35 cellular contexts compared by ENCODE assay signal in the genomic region with DNA sequence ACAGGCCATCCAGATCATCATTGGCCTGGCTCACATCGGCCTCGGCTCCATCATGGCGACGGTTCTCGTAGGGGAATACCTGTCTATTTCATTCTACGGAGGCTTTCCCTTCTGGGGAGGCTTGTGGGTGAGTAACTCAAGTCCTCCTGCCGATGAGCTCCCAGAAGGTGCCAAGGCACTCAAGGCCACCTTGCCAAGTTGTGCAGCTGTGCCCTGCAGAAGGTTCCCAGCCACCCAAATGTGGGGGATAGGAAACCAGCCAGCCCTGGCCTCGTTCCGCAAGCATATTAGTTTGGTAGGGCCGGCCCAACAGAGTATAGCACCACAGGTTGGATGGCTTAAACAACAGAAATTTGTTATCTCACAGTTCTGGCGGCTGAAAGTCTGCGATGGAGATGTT. TPM values are rescaled to one million over a fixed set of nuclear protein-coding genes. Genes with fewer than 3 reads are reported as not detected.
"Had no signal": no experiment of that assay in that cellular context is flagged by ENCODE, and none has a peak within 500 bp of the region (broad histone marks: within the 10 kb centered on the region; RNA-seq: fewer than 3 reads in every experiment).

No MANE protein-coding gene starts in this region.

- H3K4me3 ChIP-seq: ascending aorta, breast epithelium had no signal

- H3K4me3 Mint-ChIP-seq: activated B cell treated with CpG ODN at 0.5 μM for 24 hours; activated CD4-positive, alpha-beta memory T cell treated with anti-CD3 and anti-CD28 coated beads for 36 hours; activated CD4-positive, alpha-beta T cell treated with anti-CD3 and anti-CD28 coated beads, Interleukin-2, amount 10 ng/mL, durations not matched to agents 24 days and 14 days; activated CD8-positive, alpha-beta T cell treated with anti-CD3 and anti-CD28 coated beads for 36 hours; activated naive CD4-positive, alpha-beta T cell treated with anti-CD3 and anti-CD28 coated beads, Interleukin-2, amount 10 ng/mL, durations not matched to agents 7 days and 5 days; activated naive CD4-positive, alpha-beta T cell treated with anti-CD3 and anti-CD28 coated beads, Interleukin-2, amount 50 U/mL, for 24 hours; activated naive CD8-positive, alpha-beta T cell; activated naive CD8-positive, alpha-beta T cell treated with anti-CD3 and anti-CD28 coated beads, Interleukin-2, amount 10 ng/mL, durations not matched to agents 7 days and 5 days; activated naive CD8-positive, alpha-beta T cell treated with anti-CD3 and anti-CD28 coated beads, Interleukin-2, amount 50 U/mL, for 24 hours; activated T-cell treated with anti-CD3 and anti-CD28 coated beads, Interleukin-2, amount 50 U/mL, for 24 hours; T-helper 1 cell treated with Interleukin-12 subunit alpha and Interleukin-12 subunit beta and Interleukin-4 antibody, amounts not matched to agents 30 μg/mL and 1 μg/mL, for 36 hours; T-helper 2 cell treated with Interferon-gamma antibody and Interleukin-4, amounts not matched to agents 5 μg/mL and 100 μg/mL, for 36 hours had no signal

- H3K36me3 Mint-ChIP-seq: activated CD4-positive, alpha-beta memory T cell treated with anti-CD3 and anti-CD28 coated beads for 36 hours; activated naive CD4-positive, alpha-beta T cell treated with anti-CD3 and anti-CD28 coated beads, Interleukin-2, amount 10 ng/mL, durations not matched to agents 7 days and 5 days; activated naive CD4-positive, alpha-beta T cell treated with anti-CD3 and anti-CD28 coated beads, Interleukin-2, amount 50 U/mL, for 24 hours; activated naive CD8-positive, alpha-beta T cell; activated naive CD8-positive, alpha-beta T cell treated with anti-CD3 and anti-CD28 coated beads, Interleukin-2, amount 10 ng/mL, durations not matched to agents 7 days and 5 days had no signal

- H3K4me1 Mint-ChIP-seq: activated B cell treated with CpG ODN at 0.5 μM for 24 hours; activated CD4-positive, alpha-beta T cell treated with anti-CD3 and anti-CD28 coated beads, Interleukin-2, amount 10 ng/mL, durations not matched to agents 24 days and 14 days; activated naive CD4-positive, alpha-beta T cell treated with anti-CD3 and anti-CD28 coated beads, Interleukin-2, amount 10 ng/mL, durations not matched to agents 7 days and 5 days; activated naive CD4-positive, alpha-beta T cell treated with anti-CD3 and anti-CD28 coated beads, Interleukin-2, amount 50 U/mL, for 24 hours; activated naive CD8-positive, alpha-beta T cell treated with anti-CD3 and anti-CD28 coated beads, Interleukin-2, amount 10 ng/mL, durations not matched to agents 7 days and 5 days; activated naive CD8-positive, alpha-beta T cell treated with anti-CD3 and anti-CD28 coated beads, Interleukin-2, amount 50 U/mL, for 24 hours had no signal

- H3K36me3 ChIP-seq: ascending aorta, brain microvascular endothelial cell, breast epithelium had no signal

- H3K9me3 Mint-ChIP-seq: activated B cell treated with CpG ODN at 0.5 μM for 24 hours; activated CD4-positive, alpha-beta memory T cell treated with anti-CD3 and anti-CD28 coated beads for 36 hours; activated CD4-positive, alpha-beta T cell treated with anti-CD3 and anti-CD28 coated beads, Interleukin-2, amount 10 ng/mL, durations not matched to agents 24 days and 14 days; activated CD8-positive, alpha-beta T cell treated with anti-CD3 and anti-CD28 coated beads for 36 hours; activated naive CD4-positive, alpha-beta T cell treated with anti-CD3 and anti-CD28 coated beads, Interleukin-2, amount 10 ng/mL, durations not matched to agents 7 days and 5 days; activated naive CD4-positive, alpha-beta T cell treated with anti-CD3 and anti-CD28 coated beads, Interleukin-2, amount 50 U/mL, for 24 hours; activated naive CD8-positive, alpha-beta T cell treated with anti-CD3 and anti-CD28 coated beads, Interleukin-2, amount 10 ng/mL, durations not matched to agents 7 days and 5 days; activated naive CD8-positive, alpha-beta T cell treated with anti-CD3 and anti-CD28 coated beads, Interleukin-2, amount 50 U/mL, for 24 hours; activated T-cell treated with anti-CD3 and anti-CD28 coated beads, Interleukin-2, amount 50 U/mL, for 24 hours; activated T-helper 2 cell treated with anti-CD3 and anti-CD28 coated beads, Interferon-gamma antibody, Interleukin-2, Interleukin-4, amounts not matched to agents 10 μg/mL and 5 μg/mL and 100 μg/mL, durations not matched to agents 14 hours and 24 hours and 36 hours; T-helper 1 cell treated with Interleukin-12 subunit alpha and Interleukin-12 subunit beta and Interleukin-4 antibody, amounts not matched to agents 30 μg/mL and 1 μg/mL, for 36 hours; T-helper 2 cell treated with Interferon-gamma antibody and Interleukin-4, amounts not matched to agents 5 μg/mL and 100 μg/mL, for 36 hours had no signal

- ATAC-seq: activated CD8-positive, alpha-beta T cell treated with anti-CD3 and anti-CD28 coated beads for 36 hours; activated naive CD8-positive, alpha-beta T cell treated with anti-CD3 and anti-CD28 coated beads, Interleukin-2, amount 50 U/mL, for 24 hours had no signal

- H3K27ac ChIP-seq: ascending aorta, brain microvascular endothelial cell, breast epithelium had no signal

- DNase-seq: activated B cell treated with CpG ODN at 0.5 μM for 24 hours; activated CD4-positive, alpha-beta memory T cell treated with anti-CD3 and anti-CD28 coated beads for 36 hours; activated CD4-positive, alpha-beta T cell treated with anti-CD3 and anti-CD28 coated beads for 4 hours; activated CD4-positive, alpha-beta T cell treated with anti-CD3 and anti-CD28 coated beads, Interleukin-2, amount 10 ng/mL, durations not matched to agents 24 days and 14 days; activated CD4-positive, alpha-beta T cell treated with anti-CD3 and anti-CD28 coated beads, Interleukin-2, amount 50 U/mL, for 1 hour; activated CD4-positive, alpha-beta T cell treated with anti-CD3 and anti-CD28 coated beads, Interleukin-2, amount 50 U/mL, for 4 hours; activated CD4-positive, CD25-positive, alpha-beta regulatory T cell treated with anti-CD3 and anti-CD28 coated beads, Interleukin-2, amount 50 U/mL, for 72 hours; activated CD8-positive, alpha-beta memory T cell treated with anti-CD3 and anti-CD28 coated beads, Interleukin-2, amount 50 U/mL, for 48 hours; activated CD8-positive, alpha-beta T cell treated with anti-CD3 and anti-CD28 coated beads for 36 hours; activated effector memory CD4-positive, alpha-beta T cell treated with Interleukin-2 at 50 U/mL for 16 hours; activated gamma-delta T cell; activated naive CD4-positive, alpha-beta T cell treated with anti-CD3 and anti-CD28 coated beads, Interleukin-2, amount 10 ng/mL, durations not matched to agents 7 days and 5 days; activated naive CD4-positive, alpha-beta T cell treated with Interleukin-2 at 50 U/mL for 16 hours; activated naive CD8-positive, alpha-beta T cell treated with anti-CD3 and anti-CD28 coated beads, Interleukin-2, amount 10 ng/mL, durations not matched to agents 7 days and 5 days; activated naive CD8-positive, alpha-beta T cell treated with anti-CD3 and anti-CD28 coated beads, Interleukin-2, amount 50 U/mL, for 24 hours; activated T-cell treated with anti-CD3 and anti-CD28 coated beads, Interleukin-2, amount 50 U/mL, for 24 hours; activated T-cell treated with anti-CD3 and anti-CD28 coated beads, Interleukin-2, amount 50 U/mL, for 48 hours; amygdala; anterior cingulate cortex; brain microvascular endothelial cell; central memory CD4-positive, alpha-beta T cell; T-helper 1 cell; T-helper 2 cell; T-helper 9 cell had no signal

- H3K9me3 ChIP-seq: ascending aorta, breast epithelium had no signal

- H3K27ac Mint-ChIP-seq: activated B cell treated with CpG ODN at 0.5 μM for 24 hours; activated CD4-positive, alpha-beta memory T cell treated with anti-CD3 and anti-CD28 coated beads for 36 hours; activated CD4-positive, alpha-beta T cell treated with anti-CD3 and anti-CD28 coated beads, Interleukin-2, amount 10 ng/mL, durations not matched to agents 24 days and 14 days; activated CD8-positive, alpha-beta T cell treated with anti-CD3 and anti-CD28 coated beads for 36 hours; activated naive CD4-positive, alpha-beta T cell treated with anti-CD3 and anti-CD28 coated beads, Interleukin-2, amount 10 ng/mL, durations not matched to agents 7 days and 5 days; activated naive CD4-positive, alpha-beta T cell treated with anti-CD3 and anti-CD28 coated beads, Interleukin-2, amount 50 U/mL, for 24 hours; activated naive CD8-positive, alpha-beta T cell; activated naive CD8-positive, alpha-beta T cell treated with anti-CD3 and anti-CD28 coated beads, Interleukin-2, amount 10 ng/mL, durations not matched to agents 7 days and 5 days; activated naive CD8-positive, alpha-beta T cell treated with anti-CD3 and anti-CD28 coated beads, Interleukin-2, amount 50 U/mL, for 24 hours; activated T-cell treated with anti-CD3 and anti-CD28 coated beads, Interleukin-2, amount 50 U/mL, for 24 hours; activated T-helper 2 cell treated with anti-CD3 and anti-CD28 coated beads, Interferon-gamma antibody, Interleukin-2, Interleukin-4, amounts not matched to agents 10 μg/mL and 5 μg/mL and 100 μg/mL, durations not matched to agents 14 hours and 24 hours and 36 hours; T-helper 1 cell treated with Interleukin-12 subunit alpha and Interleukin-12 subunit beta and Interleukin-4 antibody, amounts not matched to agents 30 μg/mL and 1 μg/mL, for 36 hours; T-helper 2 cell treated with Interferon-gamma antibody and Interleukin-4, amounts not matched to agents 5 μg/mL and 100 μg/mL, for 36 hours had no signal

- H3K27me3 ChIP-seq: ascending aorta, brain microvascular endothelial cell, breast epithelium had no signal

- H3K27me3 Mint-ChIP-seq: activated B cell treated with CpG ODN at 0.5 μM for 24 hours; activated naive CD8-positive, alpha-beta T cell treated with anti-CD3 and anti-CD28 coated beads, Interleukin-2, amount 10 ng/mL, durations not matched to agents 7 days and 5 days had no signal

- FAIRE-seq: TTC549 had no signal

- H3K4me1 ChIP-seq: ascending aorta, breast epithelium had no signal

RNA-seq across cellular contexts. Expression of a gene that starts 4.0 kb away (rescaled TPM):
- total RNA-seq: activated B cell treated with CpG ODN at 0.5 μM for 24 hours; activated CD4-positive, alpha-beta memory T cell treated with anti-CD3 and anti-CD28 coated beads for 36 hours; activated CD4-positive, alpha-beta T cell treated with anti-CD3 and anti-CD28 coated beads, Interleukin-2, amount 10 ng/mL, durations not matched to agents 24 days and 14 days; activated CD8-positive, alpha-beta memory T cell treated with anti-CD3 and anti-CD28 coated beads for 36 hours; activated CD8-positive, alpha-beta T cell treated with anti-CD3 and anti-CD28 coated beads for 36 hours; activated naive CD8-positive, alpha-beta T cell treated with anti-CD3 and anti-CD28 coated beads, Interleukin-2, amount 10 ng/mL, durations not matched to agents 7 days and 5 days; activated T-helper 2 cell treated with anti-CD3 and anti-CD28 coated beads, Interferon-gamma antibody, Interleukin-2, Interleukin-4, amounts not matched to agents 10 μg/mL and 5 μg/mL and 100 μg/mL, durations not matched to agents 14 hours and 24 hours and 36 hours; ascending aorta; cardiac septum had no signal

RNA-seq across cellular contexts. Expression of a gene that starts 21.1 kb away (rescaled TPM):
- total RNA-seq: activated B cell treated with CpG ODN at 0.5 μM for 24 hours; activated CD4-positive, alpha-beta memory T cell treated with anti-CD3 and anti-CD28 coated beads for 36 hours; activated CD4-positive, alpha-beta T cell treated with anti-CD3 and anti-CD28 coated beads, Interleukin-2, amount 10 ng/mL, durations not matched to agents 24 days and 14 days; activated CD8-positive, alpha-beta memory T cell treated with anti-CD3 and anti-CD28 coated beads for 36 hours; activated CD8-positive, alpha-beta T cell treated with anti-CD3 and anti-CD28 coated beads for 36 hours; activated naive CD8-positive, alpha-beta T cell treated with anti-CD3 and anti-CD28 coated beads, Interleukin-2, amount 10 ng/mL, durations not matched to agents 7 days and 5 days; activated T-helper 2 cell treated with anti-CD3 and anti-CD28 coated beads, Interferon-gamma antibody, Interleukin-2, Interleukin-4, amounts not matched to agents 10 μg/mL and 5 μg/mL and 100 μg/mL, durations not matched to agents 14 hours and 24 hours and 36 hours; ascending aorta; breast epithelium; cardiac septum had no signal
- polyA plus RNA-seq: adipose tissue had no signal

RNA-seq across cellular contexts. Expression of a gene that starts 53.3 kb away (rescaled TPM):
- total RNA-seq: activated B cell treated with CpG ODN at 0.5 μM for 24 hours; activated CD4-positive, alpha-beta memory T cell treated with anti-CD3 and anti-CD28 coated beads for 36 hours; activated CD4-positive, alpha-beta T cell treated with anti-CD3 and anti-CD28 coated beads, Interleukin-2, amount 10 ng/mL, durations not matched to agents 24 days and 14 days; activated CD8-positive, alpha-beta memory T cell treated with anti-CD3 and anti-CD28 coated beads for 36 hours; activated CD8-positive, alpha-beta T cell treated with anti-CD3 and anti-CD28 coated beads for 36 hours; activated naive CD8-positive, alpha-beta T cell treated with anti-CD3 and anti-CD28 coated beads, Interleukin-2, amount 10 ng/mL, durations not matched to agents 7 days and 5 days; activated T-helper 2 cell treated with anti-CD3 and anti-CD28 coated beads, Interferon-gamma antibody, Interleukin-2, Interleukin-4, amounts not matched to agents 10 μg/mL and 5 μg/mL and 100 μg/mL, durations not matched to agents 14 hours and 24 hours and 36 hours; ascending aorta; breast epithelium; cardiac septum had no signal
